In genomic region chr2:78980871-78981270, GRCh38 we compare ENCODE assay signal across 23 cellular contexts. TPM values are rescaled to one million over a fixed set of nuclear protein-coding genes. Genes with fewer than 3 reads are reported as not detected.
DNase-seq lines count a peak whose midpoint lies in the region; ATAC-seq, FAIRE-seq and TF ChIP-seq lines count a peak whose summit lies in the region.
"Had no signal": no experiment of that assay in that cellular context is flagged by ENCODE, and none has a peak within 500 bp of the region (broad histone marks: within the 10 kb centered on the region; RNA-seq: fewer than 3 reads in every experiment).

No MANE protein-coding gene starts in this region.

- CTCF ChIA-PET in A673 (lab: Charles Lee), result no interaction called here
- CTCF ChIA-PET in H1 (lab: Charles Lee; ENCODE audit: partially characterized antibody), result interaction anchor here (0.8 to 8.4 kb wide), 13 partner anchors 11 to 907 kb away, joined by 3 to 67 read pairs (median 7); no protein-coding TSS in a partner anchor

- ATAC-seq in GM21390 (IDR thresholded peaks at IDR 0.05; ENCODE audit: unreplicated experiment), result no peak
- ATAC-seq: A549, HCT116 had no signal

- H2BK12ac ChIP-seq in H1 (ENCODE audit: low read depth, low read length), result no peak overlapping the region

- POLR2A ChIA-PET in A673 (lab: Charles Lee; ENCODE audit: low non-redundant PET) (no interaction called here), H1 (lab: Charles Lee; ENCODE audit: partially characterized antibody) (no interaction called here)

- no peak overlapping the region for H3K56ac ChIP-seq in H1 (replicated peaks; ENCODE audit: insufficient read length, low read depth, low read length)

- no peaks in the 10 kb centered on the region for H4K20me1 ChIP-seq in H1 (replicated peaks in 1 of 2; ENCODE audit: control insufficient read depth in 1 of 2, insufficient read depth in 2 of 2, low read length in 2 of 2)

- BruUV-seq in A673 (replicated peaks; lab: Mats Ljungman, UMichigan), result no TSS peak

- no peak for TF ChIP-seq RAD21 in H1 (IDR thresholded peaks at IDR 0.05 in 1 of 2, conservative IDR thresholded peaks at IDR 0.05 in 1 of 2; ENCODE audit: low read depth in 2 of 2, low read length in 2 of 2)

- no peak overlapping the region for H2BK5ac ChIP-seq in H1 (ENCODE audit: low read depth, low read length)

- no peak overlapping the region for H3K23ac ChIP-seq in H1 (ENCODE audit: insufficient read length)

- H3K4me3 ChIP-seq in A673 (ENCODE audit: low read depth, low read length, poor library complexity, severe bottlenecking) (no peak overlapping the region), GM12864 (ENCODE audit: low read depth, low read length) (no peak overlapping the region), H1 (ENCODE audit: extremely low read depth in 1 of 4, insufficient read depth in 2 of 4, low read depth in 3 of 4, low read length in 4 of 4) (no peak overlapping the region), stomach (no peak overlapping the region)
- H3K4me3 ChIP-seq: A549, GM23248 had no signal

- peaks cover 29% of the 10 kb centered on the region for H3K4me1 ChIP-seq in A673 (ENCODE audit: insufficient read depth, low read length, poor library complexity, severe bottlenecking)
- peaks cover 0 to 8% (median 4%) of the 10 kb centered on the region in 4 experiments; a peak in 5 of 7 replicates for H3K4me1 ChIP-seq in H1 (replicated peaks in 1 of 4; ENCODE audit: control insufficient read depth in 3 of 4, insufficient read depth in 4 of 4, low read length in 3 of 4)
- H3K4me1 ChIP-seq in stomach, result no peaks in the 10 kb centered on the region
- H3K4me1 ChIP-seq: A549 had no signal

- H3K27me3 Mint-ChIP-seq in activated T-cell treated with anti-CD3 and anti-CD28 coated beads, Interleukin-2, amount 50 U/mL, for 24 hours, result no peaks in the 10 kb centered on the region
- H3K27me3 Mint-ChIP-seq: CD4-positive, CD25-positive, alpha-beta regulatory T cell; CD8-positive, alpha-beta memory T cell had no signal

- no peak overlapping the region for H4K8ac ChIP-seq in H1 (ENCODE audit: extremely low read depth, insufficient read depth, low read length)

- TF ChIP-seq CTCF in A673 (conservative IDR thresholded peaks at IDR 0.05; ENCODE audit: low read depth, low read length), result no peak
- no peak for TF ChIP-seq CTCF in GM12864 (IDR thresholded peaks at IDR 0.05; ENCODE audit: low read depth, low read length, missing control alignments)
- no peak for TF ChIP-seq CTCF in H1 (IDR thresholded peaks at IDR 0.05; ENCODE audit: control extremely low read depth in 1 of 3, insufficient read depth in 1 of 3, low read depth in 1 of 3, low read length in 3 of 3)
- TF ChIP-seq CTCF in stomach (IDR thresholded peaks at IDR 0.05), result no peak

- no peak overlapping the region for H3K4me3 Mint-ChIP-seq in activated T-cell treated with anti-CD3 and anti-CD28 coated beads, Interleukin-2, amount 50 U/mL, for 24 hours
- H3K4me3 Mint-ChIP-seq: CD4-positive, CD25-positive, alpha-beta regulatory T cell; HFFc6 had no signal

- TF ChIP-seq EP300 in H1 (IDR thresholded peaks at IDR 0.05; ENCODE audit: borderline replicate concordance in 1 of 2, low read depth in 2 of 2, low read length in 2 of 2) (no peak), stomach (IDR thresholded peaks at IDR 0.05) (no peak)

- no peak overlapping the region for H3K18ac ChIP-seq in H1 (ENCODE audit: extremely low read depth, low read length)

- no peak overlapping the region for H2BK20ac ChIP-seq in H1 (ENCODE audit: low read length)

- 0 out of 2 replicates have a peak overlapping the region, but pooled peaks have one; percentile 21 for H2AFZ ChIP-seq in H1 (ENCODE audit: low read length)
- H2AFZ ChIP-seq: GM23248 had no signal

- H2BK15ac ChIP-seq in H1 (ENCODE audit: low read length), result no peak overlapping the region

- no peaks in the 10 kb centered on the region for H3K36me3 ChIP-seq in A673 (ENCODE audit: insufficient read depth, low read length, poor library complexity, severe bottlenecking)
- H3K36me3 ChIP-seq in H1 (ENCODE audit: control insufficient read depth in 2 of 4, insufficient read depth in 4 of 4, low read length in 3 of 4), result no peaks in the 10 kb centered on the region
- no peaks in the 10 kb centered on the region for H3K36me3 ChIP-seq in stomach

- H3K36me3 Mint-ChIP-seq in activated T-cell treated with anti-CD3 and anti-CD28 coated beads, Interleukin-2, amount 50 U/mL, for 24 hours (ENCODE audit: low read depth), result no peaks in the 10 kb centered on the region
- H3K36me3 Mint-ChIP-seq: CD4-positive, CD25-positive, alpha-beta regulatory T cell had no signal

- peak; percentile 50 for DNase-seq in A673 (ENCODE audit: low spot score)
- DNase-seq in GM12864 (ENCODE audit: low read depth), result peak; percentile 3
- peak; percentile 24 for DNase-seq in MV-4-11 (lab: John Stamatoyannopoulos, UW)
- DNase-seq in H1 (ENCODE audit: low read depth in 1 of 2, low spot score in 2 of 2), result no peak
- no peak for DNase-seq in stomach
- DNase-seq in activated T-cell treated with anti-CD3 and anti-CD28 coated beads, Interleukin-2, amount 50 U/mL, for 24 hours, result no peak
- DNase-seq: C1 segment of cervical spinal cord; CD4-positive, CD25-positive, alpha-beta regulatory T cell; CD8-positive, alpha-beta memory T cell; COR-L47; GM23248; H7; HFFc6 had no signal

- no peak overlapping the region for H2BK120ac ChIP-seq in H1 (replicated peaks; ENCODE audit: low read depth, low read length)

- H2AK5ac ChIP-seq in H1 (ENCODE audit: low read depth, low read length), result no peak overlapping the region

- H3K27me3 ChIP-seq in A673 (replicated peaks; ENCODE audit: insufficient read depth, low read depth, low read length, poor library complexity) (no peaks in the 10 kb centered on the region), H1 (replicated peaks in 1 of 4; ENCODE audit: control insufficient read depth in 3 of 4, extremely low read depth in 1 of 4, insufficient read depth in 3 of 4, low read length in 3 of 4) (no peaks in the 10 kb centered on the region), stomach (no peaks in the 10 kb centered on the region)

- 73% methylated on average over 3 of the region's 4 CpGs; no CpG with 5 or more reads in 1 of the 2 experiments for WGBS in H1 (ENCODE audit: extremely low coverage in 1 of 2, insufficient coverage in 1 of 2, insufficient read length in 1 of 2, insufficient replicate concordance in 2 of 2, low coverage in 1 of 2, low lambda C conversion rate in 2 of 2, missing lambda C conversion rate in 1 of 2), 2 experiments
- WGBS in stomach, 5 donors, result 57 to 78% (median 67%) methylated on average over 4 of the region's 4 CpGs

- no peak overlapping the region for H3K27ac Mint-ChIP-seq in activated T-cell treated with anti-CD3 and anti-CD28 coated beads, Interleukin-2, amount 50 U/mL, for 24 hours
- H3K27ac Mint-ChIP-seq: CD4-positive, CD25-positive, alpha-beta regulatory T cell; CD8-positive, alpha-beta memory T cell; HFFc6 had no signal

- H3K9me3 ChIP-seq in A673 (ENCODE audit: low read depth, low read length, poor library complexity, severe bottlenecking) (no peaks in the 10 kb centered on the region), H1 (ENCODE audit: insufficient read depth in 2 of 2, low read depth in 1 of 2, low read length in 1 of 2) (no peaks in the 10 kb centered on the region), stomach (no peaks in the 10 kb centered on the region)
- H3K9me3 ChIP-seq: A549 had no signal

- no peak overlapping the region for H3K4ac ChIP-seq in H1 (replicated peaks; ENCODE audit: insufficient read length, low read depth, low read length)

- H3K9ac ChIP-seq in H1 (replicated peaks in 1 of 4; ENCODE audit: extremely low read depth in 1 of 4, low read depth in 3 of 4, low read length in 3 of 4), result no peak overlapping the region
- H3K9ac ChIP-seq: GM23248, KMS-11 had no signal

- H3K79me1 ChIP-seq in H1 (ENCODE audit: low read depth, low read length), result no peaks in the 10 kb centered on the region

- no peaks in the 10 kb centered on the region for H3K23me2 ChIP-seq in H1 (ENCODE audit: low read depth, low read length)

- H4K91ac ChIP-seq in H1 (replicated peaks; ENCODE audit: insufficient read length, low read length), result no peak overlapping the region

- no peaks in the 10 kb centered on the region for H3K4me1 Mint-ChIP-seq in activated T-cell treated with anti-CD3 and anti-CD28 coated beads, Interleukin-2, amount 50 U/mL, for 24 hours (ENCODE audit: low read depth)
- H3K4me1 Mint-ChIP-seq: CD4-positive, CD25-positive, alpha-beta regulatory T cell; CD8-positive, alpha-beta memory T cell had no signal

- no peak for FAIRE-seq in H1 (lab: Jason Lieb, UNC)
- FAIRE-seq: A549, D721Med, G401.6, GM18507 had no signal

- TF ChIP-seq POLR2A in H1 (IDR thresholded peaks at IDR 0.05; ENCODE audit: control extremely low read depth in 1 of 2, low read depth in 2 of 2, low read length in 2 of 2), result no peak
- TF ChIP-seq POLR2A in stomach (IDR thresholded peaks at IDR 0.05), result no peak

- H3K9me3 Mint-ChIP-seq in activated T-cell treated with anti-CD3 and anti-CD28 coated beads, Interleukin-2, amount 50 U/mL, for 24 hours, result peaks cover 2% of the 10 kb centered on the region

- no peak overlapping the region for H3K27ac ChIP-seq in A673 (ENCODE audit: low read depth, low read length, poor library complexity, severe bottlenecking)
- no peak overlapping the region for H3K27ac ChIP-seq in H1 (ENCODE audit: low read depth, low read length)
- no peak overlapping the region for H3K27ac ChIP-seq in stomach
- H3K27ac ChIP-seq: 22Rv1, A549, GM23248, HL-60, KMS-11 had no signal

- H3K79me2 ChIP-seq in H1 (ENCODE audit: control insufficient read depth in 1 of 2, insufficient read depth in 2 of 2, low read length in 2 of 2), result no peaks in the 10 kb centered on the region

- intact Hi-C loops in A673 (cut with micrococcal nuclease; ENCODE audit: unreplicated experiment) (loop anchor here (2.0 kb wide), 1 partner anchor 550 kb away; no protein-coding TSS in a partner anchor), stomach (cut with DNase I; ENCODE audit: low total_unique reads) (no loop called here)

- H4K5ac ChIP-seq in H1 (ENCODE audit: insufficient read length, low read depth, low read length), result no peak overlapping the region

- H3K14ac ChIP-seq in H1 (ENCODE audit: insufficient read length), result no peak overlapping the region

- no peak overlapping the region for H3K4me2 ChIP-seq in H1 (ENCODE audit: insufficient read depth in 1 of 2, low read depth in 2 of 2, low read length in 2 of 2)
- H3K4me2 ChIP-seq: A549, KMS-11 had no signal

TF ChIP-seq in H1, 55 proteins besides CTCF, POLR2A, EP300 and RAD21 (continues in another document):
- TF ChIP-seq CBX8 (IDR thresholded peaks at IDR 0.05; ENCODE audit: borderline replicate concordance, low read depth, low read length), result no peak

RNA-seq across cellular contexts. Expression of gene REG3G, which starts 44.6 kb away (rescaled TPM):
- total RNA-seq in A673 (2021) (not detected in 2 replicates), stomach (not detected)
- total RNA-seq in H1 (2021; fragmentation: NEBNext Ultra II Directional; extraction: Animal tissue kit (Norgen Biotek cat#: 25700)), result not detected in 2 replicates
- polyA plus RNA-seq in H1 (2011; rRNA removed) (not detected in 2 replicates), stomach (1 to 10 TPM in 1 of 3 donors, under 1 TPM in 1, not detected in 1; 0.40 to 6.9 TPM)
- polyA plus RNA-seq in H1 (2011; cell fraction: cytosol; rRNA removed), result not detected
- not detected for polyA plus RNA-seq in H1 (2011; cell fraction: nucleus; rRNA removed)
- polyA plus RNA-seq in H1 (2012, experiment 1 of 2), result not detected in 4 replicates
- polyA plus RNA-seq in H1 (2012, experiment 2 of 2), result not detected
- polyA plus RNA-seq in H1 (2013, experiment 1 of 2), result not detected
- not detected for polyA plus RNA-seq in H1 (2013, experiment 2 of 2)
- not detected in 2 replicates for polyA minus RNA-seq in H1 (2011; rRNA and poly(A)+ RNA removed)
- polyA minus RNA-seq in H1 (2011; cell fraction: cytosol; rRNA and poly(A)+ RNA removed), result not detected
- polyA minus RNA-seq in H1 (2011; cell fraction: nucleus; rRNA and poly(A)+ RNA removed), result not detected
- total RNA-seq: CD4-positive, CD25-positive, alpha-beta regulatory T cell; CD8-positive, alpha-beta memory T cell; GM23248; H7; HFFc6 had no signal
- polyA plus RNA-seq: A549; AG04450; CD4-positive, CD25-positive, alpha-beta regulatory T cell; CD8-positive, alpha-beta memory T cell; GM23248 had no signal

Comparison
In these comparisons a context has a peak if more than half of its experiments do, and no peak if none do; other contexts are left out.
1. DNase-seq: peak in A673 (single experiment), GM12864 (single experiment) and MV-4-11 (single experiment); none in H1 (0 of 2), stomach (single experiment) and activated T-cell treated with anti-CD3 and anti-CD28 coated beads, Interleukin-2, amount 50 U/mL, for 24 hours (single experiment).